21 cellular contexts compared by ENCODE assay signal in the genomic region with DNA sequence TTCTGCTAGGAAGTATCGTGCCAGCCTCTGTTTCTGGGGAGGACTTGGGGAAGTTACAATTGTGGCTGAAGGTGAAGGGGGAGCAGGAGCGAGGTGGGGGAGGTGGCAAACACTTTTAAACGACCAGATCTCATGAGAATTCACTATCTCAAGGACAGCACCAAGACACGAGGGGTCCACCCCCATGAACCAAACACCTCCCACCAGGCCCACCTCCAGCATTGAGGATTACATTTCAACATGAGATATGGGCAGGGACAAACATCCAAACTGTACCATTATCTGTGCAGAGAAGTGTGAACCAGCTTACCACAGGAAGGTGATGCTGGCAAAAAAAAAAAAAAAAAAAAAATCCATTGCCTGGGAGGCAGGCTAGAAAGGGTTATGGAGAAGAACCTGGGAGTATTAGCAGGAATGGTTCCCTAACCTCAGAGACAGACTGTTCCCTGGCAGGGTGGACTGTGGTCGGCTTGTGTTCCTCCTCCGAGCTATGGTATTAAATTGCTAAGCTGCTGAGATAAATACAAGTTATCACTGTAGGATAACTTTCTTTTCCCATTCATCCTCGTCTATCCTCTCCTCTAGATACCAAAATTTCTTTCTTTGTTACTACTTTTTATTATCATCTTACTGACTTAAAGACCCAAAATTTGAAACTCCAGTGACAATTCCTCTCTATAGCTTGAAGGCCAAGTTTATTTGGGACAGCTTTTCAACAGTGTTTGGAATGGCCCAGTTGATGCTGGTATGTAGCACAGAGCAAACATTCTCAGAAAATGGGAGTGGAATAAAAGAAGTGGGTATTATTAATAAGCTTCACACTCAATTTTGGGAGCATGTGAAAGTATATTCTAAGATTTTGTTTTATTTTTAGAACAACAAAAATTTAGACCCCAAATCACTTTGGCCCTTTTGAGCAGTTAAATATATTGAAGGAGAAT.
"Had no signal": no experiment of that assay in that cellular context is flagged by ENCODE, and none has a peak within 500 bp of the region (broad histone marks: within the 10 kb centered on the region; RNA-seq: fewer than 3 reads in every experiment).

No MANE protein-coding gene starts in this region.

- ATAC-seq: activated CD8-positive, alpha-beta T cell treated with anti-CD3 and anti-CD28 coated beads, Interleukin-2, amount 10 ng/mL, durations not matched to agents 7 days and 5 days; activated T-cell treated with anti-CD3 and anti-CD28 coated beads, Interleukin-2, amount 50 U/mL, for 4 hours; natural killer cell treated with Interleukin-12 subunit alpha and Interleukin-12 subunit beta and Interleukin-15 and Interleukin-18, amount 100 ng/mL, for 72 hours; stimulated activated naive CD8-positive, alpha-beta T cell treated with anti-CD3 and anti-CD28 coated beads, Interleukin-15, amount 100 ng/mL, for 72 hours had no signal

- DNase-seq: activated CD4-positive, alpha-beta T cell treated with anti-CD3 and anti-CD28 coated beads for 48 hours; activated CD4-positive, CD25-positive, alpha-beta regulatory T cell; activated CD8-positive, alpha-beta T cell treated with anti-CD3 and anti-CD28 coated beads, Interleukin-2, amount 10 ng/mL, durations not matched to agents 7 days and 5 days; activated naive CD4-positive, alpha-beta T cell treated with anti-CD3 and anti-CD28 coated beads for 36 hours; activated T-cell treated with anti-CD3 and anti-CD28 coated beads, Interleukin-2, amount 50 U/mL, for 4 hours; anterior cingulate cortex; colonic mucosa; erythroblast; foreskin melanocyte; head of caudate nucleus; kidney glomerular epithelial cell; mesenchymal stem cell; stimulated activated CD4-positive, alpha-beta T cell treated with anti-CD3 and anti-CD28 coated beads, Interleukin-4, amount 100 ng/mL, for 1 hour; stimulated activated naive CD8-positive, alpha-beta T cell treated with anti-CD3 and anti-CD28 coated beads, Interleukin-15, amount 100 ng/mL, for 72 hours; T-helper 1 cell; T-helper 9 cell had no signal

- H3K36me3 ChIP-seq: colonic mucosa, neutrophil, suprapubic skin had no signal

- H3K4me3 ChIP-seq: colonic mucosa, right atrium auricular region, suprapubic skin had no signal

- H3K9me3 ChIP-seq: colonic mucosa, neutrophil, right atrium auricular region, suprapubic skin had no signal

- H3K4me2 ChIP-seq: smooth muscle cell had no signal

- H3K27ac ChIP-seq: colonic mucosa, neutrophil, suprapubic skin had no signal

- H3K4me1 ChIP-seq: colonic mucosa had no signal

- H3K27me3 ChIP-seq: colonic mucosa, neutrophil, right atrium auricular region, suprapubic skin had no signal
